ENCODE assay signal across 17 cellular contexts in the genomic region with DNA sequence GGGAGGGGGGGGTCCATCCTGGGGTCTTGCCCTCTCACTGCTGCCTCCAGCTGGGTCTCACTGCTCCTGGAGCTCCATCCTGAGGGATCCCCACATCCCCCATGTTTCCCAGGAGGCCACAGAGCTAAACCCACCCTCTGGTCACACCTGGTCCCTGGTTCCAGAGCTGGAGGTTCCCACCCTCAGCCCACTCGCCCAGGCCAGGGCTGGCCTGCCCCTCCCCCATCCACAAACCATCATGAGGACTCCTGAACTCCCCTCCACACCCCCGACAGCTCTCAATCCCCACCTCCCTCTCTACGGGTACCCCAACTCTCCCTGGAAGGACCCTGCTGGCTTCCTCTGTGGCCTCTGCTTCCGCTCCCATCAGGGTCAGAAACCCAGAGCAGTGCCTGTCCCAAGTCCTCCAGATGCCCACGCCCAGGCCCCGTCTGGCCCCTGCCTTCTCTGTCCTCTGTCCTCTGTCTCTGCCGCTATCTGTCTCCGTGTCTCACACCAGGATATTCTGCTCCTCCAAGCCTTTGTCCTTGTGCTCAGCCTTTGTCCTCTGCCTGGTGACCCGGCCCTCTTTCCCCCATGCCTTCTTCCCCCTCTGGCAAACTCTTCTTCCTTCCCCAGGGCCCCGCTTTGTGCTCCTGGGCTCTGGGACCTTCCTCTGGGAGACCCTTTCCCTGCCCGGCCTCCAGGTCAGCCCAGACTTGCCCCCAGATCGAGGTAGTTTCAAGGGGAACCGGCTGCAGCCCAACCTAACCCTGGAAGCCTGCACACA.
"Had no signal": no experiment of that assay in that cellular context is flagged by ENCODE, and none has a peak within 500 bp of the region (broad histone marks: within the 10 kb centered on the region; RNA-seq: fewer than 3 reads in every experiment).

No MANE protein-coding gene starts in this region.

- ATAC-seq: activated CD4-positive, alpha-beta T cell treated with anti-CD3 and anti-CD28 coated beads for 36 hours; activated naive CD4-positive, alpha-beta T cell treated with anti-CD3 and anti-CD28 coated beads, Interleukin-2, amount 50 U/mL, for 72 hours; activated T-cell treated with anti-CD3 and anti-CD28 coated beads, Interleukin-2, amount 50 U/mL, for 72 hours; naive thymus-derived CD8-positive, alpha-beta T cell; right cardiac atrium; T-cell had no signal

- H3K4me1 ChIP-seq: breast epithelium, spleen had no signal

- H3K27ac Mint-ChIP-seq: activated CD4-positive, alpha-beta T cell treated with anti-CD3 and anti-CD28 coated beads for 36 hours; activated naive CD4-positive, alpha-beta T cell treated with anti-CD3 and anti-CD28 coated beads, Interleukin-2, amount 50 U/mL, for 72 hours; activated T-cell treated with anti-CD3 and anti-CD28 coated beads, Interleukin-2, amount 50 U/mL, for 72 hours; memory B cell; T-cell; T-helper 2 cell treated with Interferon-gamma antibody and Interleukin-4, amounts not matched to agents 5 μg/mL and 100 μg/mL, for 36 hours had no signal

- H3K9me3 ChIP-seq: breast epithelium, spleen, tibial nerve had no signal

- FAIRE-seq: frontal cortex had no signal

- H3K9me3 Mint-ChIP-seq: activated naive CD4-positive, alpha-beta T cell treated with anti-CD3 and anti-CD28 coated beads, Interleukin-2, amount 50 U/mL, for 72 hours; activated T-cell treated with anti-CD3 and anti-CD28 coated beads, Interleukin-2, amount 50 U/mL, for 72 hours; memory B cell; naive thymus-derived CD8-positive, alpha-beta T cell; T-cell; T-helper 2 cell treated with Interferon-gamma antibody and Interleukin-4, amounts not matched to agents 5 μg/mL and 100 μg/mL, for 36 hours had no signal

- H3K4me3 Mint-ChIP-seq: activated CD4-positive, alpha-beta T cell treated with anti-CD3 and anti-CD28 coated beads for 36 hours; activated T-cell treated with anti-CD3 and anti-CD28 coated beads, Interleukin-2, amount 50 U/mL, for 72 hours; memory B cell; naive thymus-derived CD8-positive, alpha-beta T cell; T-cell; T-helper 2 cell treated with Interferon-gamma antibody and Interleukin-4, amounts not matched to agents 5 μg/mL and 100 μg/mL, for 36 hours had no signal

- H3K4me3 ChIP-seq: breast epithelium, spleen, tibial nerve had no signal

- H3K4me1 Mint-ChIP-seq: activated CD4-positive, alpha-beta T cell treated with anti-CD3 and anti-CD28 coated beads for 36 hours; T-cell had no signal

- H3K36me3 Mint-ChIP-seq: activated naive CD4-positive, alpha-beta T cell treated with anti-CD3 and anti-CD28 coated beads, Interleukin-2, amount 50 U/mL, for 72 hours; T-cell had no signal

- DNase-seq: activated CD4-positive, alpha-beta T cell treated with anti-CD3 and anti-CD28 coated beads for 36 hours; activated CD4-positive, CD25-positive, alpha-beta regulatory T cell; activated naive CD4-positive, alpha-beta T cell; activated T-cell treated with anti-CD3 and anti-CD28 coated beads for 4 hours; activated T-cell treated with anti-CD3 and anti-CD28 coated beads, Interleukin-2, amount 50 U/mL, for 72 hours; central memory CD4-positive, alpha-beta T cell; naive thymus-derived CD8-positive, alpha-beta T cell; right cardiac atrium; spleen; stimulated activated naive CD4-positive, alpha-beta T cell; T-cell had no signal

- H3K27ac ChIP-seq: breast epithelium, spleen, tibial nerve had no signal

- H3K36me3 ChIP-seq: breast epithelium, spleen, tibial nerve had no signal
